In genomic region chr3:53161345-53161819, GRCh38 we compare ENCODE assay signal across 8 cellular contexts. TPM values are rescaled to one million over a fixed set of nuclear protein-coding genes. Genes with fewer than 3 reads are reported as not detected.
DNase-seq lines count a peak whose midpoint lies in the region; ATAC-seq and TF ChIP-seq lines count a peak whose summit lies in the region.

No MANE protein-coding gene starts in this region.

- peak; percentile 36 to 39 for DNase-seq in activated CD4-positive, alpha-beta T cell treated with anti-CD3 and anti-CD28 coated beads, Interleukin-2, amount 50 U/mL, for 48 hours
- DNase-seq in retinal pigment epithelial cell (ENCODE audit: low read depth) (no peak), amygdala (lab: John Stamatoyannopoulos, UW) (no peak)
- no peak for DNase-seq in central memory CD4-positive, alpha-beta T cell

- TF ChIP-seq CTCF in 22Rv1 (IDR thresholded peaks at IDR 0.05): no peak
- no peak for TF ChIP-seq CTCF in gastroesophageal sphincter (IDR thresholded peaks at IDR 0.05)
- TF ChIP-seq CTCF in retinal pigment epithelial cell (conservative IDR thresholded peaks at IDR 0.05; ENCODE audit: low read depth, low read length): no peak

- no peak for TF ChIP-seq POLR2A in gastroesophageal sphincter (IDR thresholded peaks at IDR 0.05)

- H3K9me3 ChIP-seq in gastroesophageal sphincter: no peaks in the 10 kb centered on the region

- peak overlapping the region; percentile 38 to 83 for H3K4me3 ChIP-seq in gastroesophageal sphincter
- H3K4me3 ChIP-seq in retinal pigment epithelial cell (ENCODE audit: low read length): peak overlapping the region; percentile 74

- peaks cover 0 to 3% of the 10 kb centered on the region in 2 donors for H3K36me3 ChIP-seq in gastroesophageal sphincter

- H3K27ac ChIP-seq in 22Rv1 (peak overlapping the region; percentile 94), gastroesophageal sphincter (peak overlapping the region; percentile 10 to 90 (median 86))

- H3K27me3 ChIP-seq in gastroesophageal sphincter: peaks cover 7% of the 10 kb centered on the region

- H3K4me1 ChIP-seq in gastroesophageal sphincter: peaks cover 0 to 67% (median 7%) of the 10 kb centered on the region in 3 donors

- TF ChIP-seq EP300 in gastroesophageal sphincter (IDR thresholded peaks at IDR 0.05): no peak

- WGBS in gastroesophageal sphincter (ENCODE audit: low coverage in 1 of 2), 2 donors: 0% methylated on average over 4 to 19 of the region's 60 CpGs

- peak; percentile 4 for ATAC-seq in GM18520 (IDR thresholded peaks at IDR 0.05; ENCODE audit: unreplicated experiment)
- ATAC-seq in HG03159 (IDR thresholded peaks at IDR 0.05; ENCODE audit: unreplicated experiment): peak; percentile 6
- no peak for ATAC-seq in gastroesophageal sphincter

RNA-seq across cellular contexts. Expression of gene PRKCD, which starts 0.4 kb away (rescaled TPM):
- 10 to 100 TPM in 1 of 4 donors, 1 to 10 TPM in 3; 5.5 to 10.1 (median 7.6) TPM for total RNA-seq in gastroesophageal sphincter

RNA-seq across cellular contexts. Expression of gene RFT1, which starts 31.1 kb away (rescaled TPM):
- total RNA-seq in gastroesophageal sphincter: 1 to 10 TPM; 6.5 to 7.6 (median 7.2) TPM

Comparison
In these comparisons a context has a peak if more than half of its experiments do, and no peak if none do; other contexts are left out.
1. DNase-seq: peak in activated CD4-positive, alpha-beta T cell treated with anti-CD3 and anti-CD28 coated beads, Interleukin-2, amount 50 U/mL, for 48 hours (2 of 2); none in retinal pigment epithelial cell (single experiment), central memory CD4-positive, alpha-beta T cell (single experiment) and amygdala (0 of 56).